ENCODE assay signal across 8 cellular contexts in the genomic region with DNA sequence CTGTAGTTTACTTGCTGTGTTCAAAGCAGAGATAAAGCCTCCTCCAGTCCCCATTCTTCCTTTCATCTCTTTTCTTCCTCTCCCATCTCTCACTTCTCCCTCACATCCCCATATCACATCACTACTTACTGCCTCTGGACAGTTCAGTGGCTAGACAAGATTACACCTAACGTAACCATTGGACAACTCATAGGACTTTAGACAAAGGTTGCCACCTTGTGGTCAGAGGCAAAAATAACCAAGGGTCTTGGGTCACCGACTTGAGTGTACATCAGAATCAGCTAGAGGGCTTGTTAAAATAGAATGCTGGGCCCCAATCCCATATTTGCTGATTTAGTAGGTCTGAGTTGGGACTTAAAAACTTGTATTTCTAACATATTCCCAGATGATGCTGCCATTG.
DNase-seq lines count a peak whose midpoint lies in the region; ATAC-seq and TF ChIP-seq lines count a peak whose summit lies in the region.

No MANE protein-coding gene starts in this region.

- CTCF ChIA-PET in activated CD4-positive, alpha-beta memory T cell treated with anti-CD3 and anti-CD28 coated beads for 36 hours (lab: Charles Lee), result interaction anchor here (0.7 to 2.4 kb wide), 6 partner anchors 9 to 696 kb away, joined by 3 to 11 read pairs (median 4); no protein-coding TSS in a partner anchor

- peaks cover 46% of the 10 kb centered on the region for H3K27me3 ChIP-seq in H7 (ENCODE audit: control insufficient read depth, insufficient read depth, low read length)
- H3K27me3 ChIP-seq in sigmoid colon, result no peaks in the 10 kb centered on the region

- H3K36me3 ChIP-seq in H7 (replicated peaks; ENCODE audit: control insufficient read depth, insufficient read depth, low read length) (no peaks in the 10 kb centered on the region), sigmoid colon (no peaks in the 10 kb centered on the region)

- H3K27ac ChIP-seq in sigmoid colon, result no peak overlapping the region

- TF ChIP-seq POLR2A in sigmoid colon (IDR thresholded peaks at IDR 0.05), result no peak

- no peaks in the 10 kb centered on the region for H3K27me3 Mint-ChIP-seq in activated CD4-positive, alpha-beta memory T cell treated with anti-CD3 and anti-CD28 coated beads for 36 hours

- no peak overlapping the region for H3K4me3 ChIP-seq in H7 (ENCODE audit: insufficient read depth, low read depth, low read length)
- no peak overlapping the region for H3K4me3 ChIP-seq in sigmoid colon

- no peaks in the 10 kb centered on the region for H3K36me3 Mint-ChIP-seq in activated CD4-positive, alpha-beta memory T cell treated with anti-CD3 and anti-CD28 coated beads for 36 hours

- POLR2A ChIA-PET in activated CD4-positive, alpha-beta memory T cell treated with anti-CD3 and anti-CD28 coated beads for 36 hours (lab: Charles Lee), result no interaction called here

- TF ChIP-seq EP300 in sigmoid colon (IDR thresholded peaks at IDR 0.05), result no peak

- H3K9me3 ChIP-seq in sigmoid colon, result no peaks in the 10 kb centered on the region

- DNase-seq in activated CD8-positive, alpha-beta memory T cell treated with anti-CD3 and anti-CD28 coated beads, Interleukin-2, amount 50 U/mL, for 1 hour (ENCODE audit: extremely low read depth), result peak; percentile 2
- DNase-seq in activated CD8-positive, alpha-beta memory T cell treated with anti-CD3 and anti-CD28 coated beads, Interleukin-2, amount 50 U/mL, for 48 hours, result no peak
- DNase-seq in H7 (peak; percentile 37), NCI-H2107 treated with DMSO at 0.1 percent for 48 hours (lab: John Stamatoyannopoulos, UW; ENCODE audit: unreplicated experiment) (peak; percentile 74), glomerular endothelial cell (ENCODE audit: extremely low read depth, low read depth, low spot score) (peak; percentile 51), sigmoid colon (no peak)
- peak; percentile 14 for DNase-seq in activated CD4-positive, alpha-beta memory T cell treated with anti-CD3 and anti-CD28 coated beads for 36 hours

- TF ChIP-seq CTCF in sigmoid colon (IDR thresholded peaks at IDR 0.05), result peak in 3 of 4 experiments; percentile 14 to 33 (median 24)

- no peaks in the 10 kb centered on the region for H3K4me1 Mint-ChIP-seq in activated CD4-positive, alpha-beta memory T cell treated with anti-CD3 and anti-CD28 coated beads for 36 hours (ENCODE audit: low read depth)

- no peak overlapping the region for H3K4me3 Mint-ChIP-seq in activated CD4-positive, alpha-beta memory T cell treated with anti-CD3 and anti-CD28 coated beads for 36 hours

- H3K4me1 ChIP-seq in sigmoid colon, result no peaks in the 10 kb centered on the region

- ATAC-seq in HG02981 (IDR thresholded peaks at IDR 0.05; ENCODE audit: unreplicated experiment), result no peak

- H3K27ac Mint-ChIP-seq in activated CD4-positive, alpha-beta memory T cell treated with anti-CD3 and anti-CD28 coated beads for 36 hours, result no peak overlapping the region

- WGBS in sigmoid colon, 2 donors, result 0 to 6% methylated on average over 2 of the region's 2 CpGs

- H3K9me3 Mint-ChIP-seq in activated CD4-positive, alpha-beta memory T cell treated with anti-CD3 and anti-CD28 coated beads for 36 hours, result no peaks in the 10 kb centered on the region

- intact Hi-C loops in activated CD4-positive, alpha-beta memory T cell treated with anti-CD3 and anti-CD28 coated beads for 36 hours (cut with micrococcal nuclease), result loop anchor here (1.0 to 2.0 kb wide), 2 partner anchors 479 to 665 kb away; no protein-coding TSS in a partner anchor
- intact Hi-C loops in sigmoid colon (cut with DNase I), result loop anchor here (2.0 to 5.0 kb wide), 2 partner anchors 479 to 663 kb away; no protein-coding TSS in a partner anchor

Comparison
In these comparisons a context has a peak if more than half of its experiments do, and no peak if none do; other contexts are left out.
1. DNase-seq: peak in activated CD8-positive, alpha-beta memory T cell treated with anti-CD3 and anti-CD28 coated beads, Interleukin-2, amount 50 U/mL, for 1 hour (single experiment), H7 (single experiment), NCI-H2107 treated with DMSO at 0.1 percent for 48 hours (single experiment), activated CD4-positive, alpha-beta memory T cell treated with anti-CD3 and anti-CD28 coated beads for 36 hours (single experiment) and glomerular endothelial cell (single experiment); none in activated CD8-positive, alpha-beta memory T cell treated with anti-CD3 and anti-CD28 coated beads, Interleukin-2, amount 50 U/mL, for 48 hours (single experiment) and sigmoid colon (single experiment).